ENCODE assay signal across 9 cellular contexts in genomic region chrX:137052641-137053235, GRCh38. TPM values are rescaled to one million over a fixed set of nuclear protein-coding genes. Genes with fewer than 3 reads are reported as not detected.
DNase-seq lines count a peak whose midpoint lies in the region; ATAC-seq, FAIRE-seq and TF ChIP-seq lines count a peak whose summit lies in the region.
"Had no signal": no experiment of that assay in that cellular context is flagged by ENCODE, and none has a peak within 500 bp of the region (broad histone marks: within the 10 kb centered on the region; RNA-seq: fewer than 3 reads in every experiment).

No MANE protein-coding gene starts in this region.

- in situ Hi-C loops in K562 (cut with MboI) (loop anchor here (10.0 kb wide), 1 partner anchor 98 kb away; no protein-coding TSS in a partner anchor), KBM-7 (cut with MboI; ENCODE audit: low pct_unique_long_range_greater_than_20kb, low sequenced_read_pairs) (no loop called here)

- H4K20me1 ChIP-seq in K562 (replicated peaks; ENCODE audit: control insufficient read depth, insufficient read depth, low read length): no peaks in the 10 kb centered on the region

- CTCF ChIA-PET in CD4-positive, alpha-beta memory T cell (lab: Charles Lee; ENCODE audit: partially characterized antibody): interaction anchor here (0.7 to 3.5 kb wide), 17 partner anchors 9 to 1025 kb away, joined by 3 to 21 read pairs (median 4); no protein-coding TSS in a partner anchor
- CTCF ChIA-PET in K562 (lab: Yijun Ruan, JAX; ENCODE audit: low intra/inter-chr PET ratio): interaction anchor here (0.6 to 2.6 kb wide), 3 partner anchors 90 to 99 kb away, joined by 3 to 15 read pairs (median 3); no protein-coding TSS in a partner anchor

- BruUV-seq in K562 (replicated peaks; lab: Mats Ljungman, UMichigan): no TSS peak

- no peak for TF ChIP-seq CTCF in K562 (IDR thresholded peaks at IDR 0.05 in 2 of 3, conservative IDR thresholded peaks at IDR 0.05 in 1 of 3; ENCODE audit: insufficient read depth in 2 of 3, low read depth in 1 of 3, low read length in 3 of 3)
- TF ChIP-seq CTCF in mesothelial cell of epicardium (IDR thresholded peaks at IDR 0.05; ENCODE audit: unreplicated experiment): no peak
- TF ChIP-seq CTCF in upper lobe of left lung (IDR thresholded peaks at IDR 0.05): no peak

- TF ChIP-seq EP300 in K562 (IDR thresholded peaks at IDR 0.05; ENCODE audit: low read length): no peak
- TF ChIP-seq EP300 in upper lobe of left lung (IDR thresholded peaks at IDR 0.05): no peak

- POLR2A ChIA-PET in CD4-positive, alpha-beta memory T cell (lab: Charles Lee; ENCODE audit: partially characterized antibody): no interaction called here
- POLR2A ChIA-PET in K562 (lab: Yijun Ruan, JAX): no interaction called here

- H3K4me1 ChIP-seq in CD4-positive, alpha-beta memory T cell (ENCODE audit: insufficient read depth, low read length): peaks cover 9% of the 10 kb centered on the region
- H3K4me1 ChIP-seq in K562 (replicated peaks in 1 of 2; ENCODE audit: control insufficient read depth in 2 of 2, insufficient read depth in 2 of 2, low read length in 2 of 2) (peaks cover 2 to 10% of the 10 kb centered on the region in 2 experiments; a peak in 2 of 5 replicates), upper lobe of left lung (peaks cover 0 to 16% (median 9%) of the 10 kb centered on the region in 4 donors)

- no peaks in the 10 kb centered on the region for H3K9me3 Mint-ChIP-seq in CD4-positive, alpha-beta memory T cell
- H3K9me3 Mint-ChIP-seq in mesothelial cell of epicardium: peaks cover 18% of the 10 kb centered on the region

- peak overlapping the region in 5 of 7 donors; percentile 22 to 89 (median 65) for H3K27ac Mint-ChIP-seq in CD4-positive, alpha-beta memory T cell
- no peak overlapping the region for H3K27ac Mint-ChIP-seq in mesothelial cell of epicardium

- no peak overlapping the region for H3K27ac ChIP-seq in CD4-positive, alpha-beta memory T cell (ENCODE audit: low read depth, low read length)
- H3K27ac ChIP-seq in K562 (ENCODE audit: extremely low read depth, low read depth, low read length) (no peak overlapping the region), upper lobe of left lung (no peak overlapping the region)

- H3K36me3 ChIP-seq in CD4-positive, alpha-beta memory T cell (ENCODE audit: insufficient read depth, low read length): no peaks in the 10 kb centered on the region
- H3K36me3 ChIP-seq in K562 (ENCODE audit: control insufficient read depth, insufficient read depth, low read length) (no peaks in the 10 kb centered on the region), upper lobe of left lung (no peaks in the 10 kb centered on the region)

- no peak overlapping the region for H2AFZ ChIP-seq in K562 (ENCODE audit: low read depth, low read length)

- intact Hi-C loops in CD4-positive, alpha-beta memory T cell (cut with micrococcal nuclease): loop anchor here (1.0 kb wide), 2 partner anchors 97 to 444 kb away; no protein-coding TSS in a partner anchor
- intact Hi-C loops in K562 (cut with micrococcal nuclease): loop anchor here (1.0 to 10.0 kb wide), 4 partner anchors 98 to 448 kb away; no protein-coding TSS in a partner anchor

- H3K9me3 ChIP-seq in CD4-positive, alpha-beta memory T cell (ENCODE audit: control insufficient read depth in 1 of 2, low read length in 2 of 2): no peaks in the 10 kb centered on the region
- H3K9me3 ChIP-seq in K562 (replicated peaks; ENCODE audit: control insufficient read depth, insufficient read depth, low read depth, low read length) (no peaks in the 10 kb centered on the region), upper lobe of left lung (no peaks in the 10 kb centered on the region)

- H3K79me2 ChIP-seq in K562 (ENCODE audit: control insufficient read depth, insufficient read depth, low read length): no peaks in the 10 kb centered on the region

- no peaks in the 10 kb centered on the region for H3K9me1 ChIP-seq in K562 (ENCODE audit: control insufficient read depth, insufficient read depth, low read length)

- peak; percentile 26 for ATAC-seq in GM21528 (IDR thresholded peaks at IDR 0.05; ENCODE audit: low FRiP score, unreplicated experiment)
- no peak; the same call in 2 of the 3 replicates for ATAC-seq in K562
- ATAC-seq in upper lobe of left lung (ENCODE audit: low FRiP score in 2 of 2): peak in 1 of 2 donors; percentile 28
- no peak for ATAC-seq in HG03108 (IDR thresholded peaks at IDR 0.05; ENCODE audit: unreplicated experiment)

- H3K4me3 ChIP-seq in CD4-positive, alpha-beta memory T cell (ENCODE audit: low read length in 2 of 2): peak overlapping the region in 1 of 2 donors; percentile 49
- H3K4me3 ChIP-seq in K562 (peak overlapping the region; percentile 27; the same call in 1 of the 2 replicates), upper lobe of left lung (peak overlapping the region in 3 of 4 donors; percentile 24 to 45 (median 45))

- H3K9ac ChIP-seq in K562 (ENCODE audit: insufficient read depth in 1 of 2, low read depth in 2 of 2, low read length in 2 of 2): no peak overlapping the region; a peak in 1 of 4 replicates

- peaks cover 9 to 14% of the 10 kb centered on the region in 2 donors for H3K27me3 Mint-ChIP-seq in CD4-positive, alpha-beta memory T cell
- H3K27me3 Mint-ChIP-seq in mesothelial cell of epicardium (ENCODE audit: low read depth): peaks cover 88% of the 10 kb centered on the region

- 26% methylated on average over 28 of the region's 37 CpGs for WGBS in K562 (ENCODE audit: insufficient coverage, low coverage, missing lambda C conversion rate)
- WGBS in upper lobe of left lung, 2 donors: 8 to 28% methylated on average over 15 to 37 of the region's 37 CpGs

- H3K4me3 Mint-ChIP-seq in CD4-positive, alpha-beta memory T cell: peak overlapping the region; percentile 84 to 96 (median 89)
- peak overlapping the region; percentile 76 for H3K4me3 Mint-ChIP-seq in mesothelial cell of epicardium

- no peak for TF ChIP-seq RAD21 in K562 (CRISPR knock-in tag; conservative IDR thresholded peaks at IDR 0.05 in 1 of 2, IDR thresholded peaks at IDR 0.05 in 1 of 2)

- FAIRE-seq in K562 (lab: Jason Lieb, UNC): no peak

- peak in 2 of 5 donors; percentile 14 to 30 for DNase-seq in CD4-positive, alpha-beta memory T cell
- DNase-seq in NCI-H69 (lab: John Stamatoyannopoulos, UW): peak; percentile 39
- no peak for DNase-seq in K562 (ENCODE audit: extremely low read depth in 1 of 4, low spot score in 3 of 4)
- DNase-seq in mesothelial cell of epicardium (ENCODE audit: low spot score in 2 of 2, unreplicated experiment in 2 of 2): no peak
- peak in 1 of 2 donors; percentile 62 for DNase-seq in upper lobe of left lung
- no peak for DNase-seq in KBM-7

- H3K4me2 ChIP-seq in K562 (ENCODE audit: insufficient read depth, low read length): no peak overlapping the region; the same call in 1 of the 2 replicates

- no peak for TF ChIP-seq POLR2A in K562 (conservative IDR thresholded peaks at IDR 0.05)
- TF ChIP-seq POLR2A in upper lobe of left lung (IDR thresholded peaks at IDR 0.05): no peak

- H3K36me3 Mint-ChIP-seq in CD4-positive, alpha-beta memory T cell: no peaks in the 10 kb centered on the region
- H3K36me3 Mint-ChIP-seq in mesothelial cell of epicardium: no peaks in the 10 kb centered on the region

- H3K27me3 ChIP-seq in CD4-positive, alpha-beta memory T cell (ENCODE audit: insufficient read depth, low read length): no peaks in the 10 kb centered on the region
- H3K27me3 ChIP-seq in K562 (ENCODE audit: control insufficient read depth in 2 of 2, insufficient read depth in 2 of 2, low read length in 2 of 2) (peaks cover 0 to 28% of the 10 kb centered on the region in 2 experiments; a peak in 3 of 5 replicates), upper lobe of left lung (peaks cover 0 to 22% (median 0%) of the 10 kb centered on the region in 4 donors)

- peaks cover 0 to 11% (median 7%) of the 10 kb centered on the region in 4 donors for H3K4me1 Mint-ChIP-seq in CD4-positive, alpha-beta memory T cell
- peaks cover 4% of the 10 kb centered on the region for H3K4me1 Mint-ChIP-seq in mesothelial cell of epicardium

TF ChIP-seq in K562, 482 proteins besides CTCF, POLR2A, EP300 and RAD21 (continues in another document):
- TF ChIP-seq, protein P1, sequence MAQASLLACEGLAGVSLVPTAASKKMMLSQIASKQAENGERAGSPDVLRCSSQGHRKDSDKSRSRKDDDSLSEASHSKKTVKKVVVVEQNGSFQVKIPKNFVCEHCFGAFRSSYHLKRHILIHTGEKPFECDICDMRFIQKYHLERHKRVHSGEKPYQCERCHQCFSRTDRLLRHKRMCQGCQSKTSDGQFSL (CRISPR knock-in tag; IDR thresholded peaks at IDR 0.05): no peak
- TF ChIP-seq, protein P1 (tag; IDR thresholded peaks at IDR 0.05): no peak
- no peak for TF ChIP-seq CREB1 (IDR thresholded peaks at IDR 0.05)
- no peak for TF ChIP-seq CREB1 (CRISPR knock-in tag; IDR thresholded peaks at IDR 0.05)
- no peak for TF ChIP-seq CEBPG (CRISPR knock-in tag; IDR thresholded peaks at IDR 0.05)
- no peak for TF ChIP-seq CEBPG (tag; conservative IDR thresholded peaks at IDR 0.05 in 1 of 2, IDR thresholded peaks at IDR 0.05 in 1 of 2)
- no peak for TF ChIP-seq MAX (CRISPR knock-in tag; IDR thresholded peaks at IDR 0.05)
- TF ChIP-seq SETDB1 (IDR thresholded peaks at IDR 0.05; ENCODE audit: low read length): no peak

RNA-seq across cellular contexts. Expression of gene GPR101, which starts 18.9 kb away (rescaled TPM):
- total RNA-seq in CD4-positive, alpha-beta memory T cell: not detected
- polyA plus RNA-seq in CD4-positive, alpha-beta memory T cell: not detected
- not detected in 2 replicates for total RNA-seq in K562 (2011; cell fraction: chromatin; rRNA removed; ENCODE audit: low replicate concordance)
- not detected in 2 replicates for total RNA-seq in K562 (2011; cell fraction: nucleolus; rRNA removed)
- not detected in 2 replicates for total RNA-seq in K562 (2011; cell fraction: nucleoplasm; rRNA removed)
- total RNA-seq in K562 (2014; rRNA removed) (not detected in 2 replicates), K562 (2014; rRNA removed; fragmentation: Illumina TruSeq; extraction: Trizol) (not detected in 2 replicates), K562 (2015; rRNA removed; fragmentation: Illumina TruSeq; extraction: Trizol) (not detected in 2 replicates), K562 (2021) (not detected in 2 replicates), mesothelial cell of epicardium (not detected in 3 replicates), upper lobe of left lung (not detected)
- polyA plus RNA-seq in K562 (2011; rRNA removed) (not detected in 2 replicates), K562 (2014; fragmentation: Illumina TruSeq; extraction: Trizol) (not detected in 2 replicates), K562 (2014; fragmentation: Nextera tagmentation; extraction: Ambion mirVana) (not detected), K562 (2014; rRNA removed) (not detected in 2 replicates)
- polyA plus RNA-seq in K562 (2011; cell fraction: cytosol; rRNA removed): not detected in 2 replicates
- not detected in 2 replicates for polyA plus RNA-seq in K562 (2011; cell fraction: nucleus; rRNA removed)
- not detected in 2 replicates for polyA plus RNA-seq in K562 (2012)
- polyA minus RNA-seq in K562 (2011; rRNA and poly(A)+ RNA removed): not detected in 2 replicates
- polyA minus RNA-seq in K562 (2011; cell fraction: cytosol; rRNA and poly(A)+ RNA removed): not detected in 2 replicates
- not detected in 2 replicates for polyA minus RNA-seq in K562 (2011; cell fraction: nucleus; rRNA and poly(A)+ RNA removed)
- total RNA-seq: lower leg skin had no signal
